In genomic region chr11:78722786-78723185, GRCh38 we compare ENCODE assay signal across 22 cellular contexts.
DNase-seq lines count a peak whose midpoint lies in the region; ATAC-seq and TF ChIP-seq lines count a peak whose summit lies in the region.
"Had no signal": no experiment of that assay in that cellular context is flagged by ENCODE, and none has a peak within 500 bp of the region (broad histone marks: within the 10 kb centered on the region; RNA-seq: fewer than 3 reads in every experiment).

No MANE protein-coding gene starts in this region.

- 0 out of 2 replicates have a peak overlapping the region, but pooled peaks have one; percentile 16 for H3K4me2 ChIP-seq in PC-3 (ENCODE audit: low read length)
- H3K4me2 ChIP-seq: BLaER1, GM23338, PC-9 had no signal

- CTCF ChIA-PET in PC-3 (lab: Charles Lee), result no interaction called here

- no peaks in the 10 kb centered on the region for H3K9me2 ChIP-seq in PC-3 (replicated peaks; ENCODE audit: low read length)

- intact Hi-C loops in PC-3 (cut with micrococcal nuclease), result no loop called here

- H3K36me3 ChIP-seq in PC-3 (ENCODE audit: low read depth, low read length) (no peaks in the 10 kb centered on the region), kidney epithelial cell (ENCODE audit: control insufficient read depth, insufficient read depth, low read length) (peaks cover 1% of the 10 kb centered on the region)

- H3K9me3 ChIP-seq in PC-3 (ENCODE audit: low read length), result no peaks in the 10 kb centered on the region
- H3K9me3 ChIP-seq: BLaER1, Caco-2 had no signal

- no peaks in the 10 kb centered on the region for H3K27me3 ChIP-seq in PC-3 (ENCODE audit: low read length)
- no peaks in the 10 kb centered on the region for H3K27me3 ChIP-seq in kidney epithelial cell (ENCODE audit: control insufficient read depth, insufficient read depth, low read length)
- H3K27me3 ChIP-seq: BLaER1 had no signal

- H3K4me1 ChIP-seq in PC-3 (ENCODE audit: insufficient read depth, low read length), result peaks cover 15% of the 10 kb centered on the region
- H3K4me1 ChIP-seq: Caco-2 had no signal

- H3K27ac ChIP-seq in PC-3 (ENCODE audit: low read length), result no peak overlapping the region
- H3K27ac ChIP-seq: BLaER1, PC-9 had no signal

- no peaks in the 10 kb centered on the region for H3F3A ChIP-seq in PC-3 (ENCODE audit: low read length, unreplicated experiment)

- POLR2A ChIA-PET in PC-3 (lab: Charles Lee; ENCODE audit: unreplicated experiment), result no interaction called here

- H3K9ac ChIP-seq in PC-3 (ENCODE audit: low read length), result no peak overlapping the region
- H3K9ac ChIP-seq: BLaER1 had no signal

- no peaks in the 10 kb centered on the region for H4K20me1 ChIP-seq in PC-3 (ENCODE audit: low read length)
- H4K20me1 ChIP-seq: BLaER1 had no signal

- ATAC-seq in PC-3, result peak; percentile 40
- ATAC-seq in HG02623 (IDR thresholded peaks at IDR 0.05; ENCODE audit: unreplicated experiment), result no peak
- no peak for ATAC-seq in HG03342 (IDR thresholded peaks at IDR 0.05; ENCODE audit: unreplicated experiment)
- ATAC-seq: GM23338, HepG2, SK-N-SH treated with all-trans-retinoic acid at 6 μM for 48 hours had no signal

- H3K4me3 ChIP-seq in PC-3 (ENCODE audit: low read length) (no peak overlapping the region), astrocyte of the spinal cord (ENCODE audit: low read depth, low read length) (no peak overlapping the region), kidney epithelial cell (ENCODE audit: low read depth, low read length) (no peak overlapping the region)
- H3K4me3 ChIP-seq: BLaER1, GM23338, PC-9 had no signal

- in situ Hi-C loops in astrocyte of the spinal cord (cut with HindIII; ENCODE audit: low sequenced_read_pairs), result no loop called here

- BruUV-seq in PC-3 (replicated peaks; lab: Mats Ljungman, UMichigan), result no TSS peak

- peak; percentile 14 for DNase-seq in H4 (ENCODE audit: low spot score)
- DNase-seq in PC-3, result peak; percentile 63
- peak; percentile 48 for DNase-seq in astrocyte of the spinal cord (ENCODE audit: low read depth, low spot score)
- peak; percentile 28 for DNase-seq in kidney epithelial cell (ENCODE audit: low read depth)
- no peak for DNase-seq in NCI-H1930 (lab: John Stamatoyannopoulos, UW)
- DNase-seq in T-helper 9 cell, result no peak
- DNase-seq: Caco-2; CD4-positive, alpha-beta T cell; GDM1; KBM-7; NCI-H1092; NCI-H1436; NCI-H2029 treated with DMSO at 0.1 percent for 48 hours; NCI-H2171; NCI-H524 treated with DMSO at 0.1 percent for 48 hours; PC-9 had no signal

- no peaks in the 10 kb centered on the region for H3K79me2 ChIP-seq in PC-3 (ENCODE audit: low read length)

- H2AFZ ChIP-seq in PC-3 (ENCODE audit: low read length), result no peak overlapping the region
- H2AFZ ChIP-seq: GM23338, PC-9 had no signal

- no peak for TF ChIP-seq CTCF in PC-3 (conservative IDR thresholded peaks at IDR 0.05; ENCODE audit: low read depth, low read length)
- TF ChIP-seq CTCF in astrocyte of the spinal cord (IDR thresholded peaks at IDR 0.05; ENCODE audit: low read depth, low read length), result no peak
- TF ChIP-seq CTCF in kidney epithelial cell (IDR thresholded peaks at IDR 0.05; ENCODE audit: insufficient read depth, low read length, poor library complexity, severe bottlenecking), result no peak

Comparison
In these comparisons a context has a peak if more than half of its experiments do, and no peak if none do; other contexts are left out.
1. DNase-seq: peak in H4 (single experiment), PC-3 (single experiment), astrocyte of the spinal cord (single experiment) and kidney epithelial cell (single experiment); none in NCI-H1930 (0 of 2) and T-helper 9 cell (single experiment).